ENCODE assay signal across 12 cellular contexts in genomic region chr4:106287353-106287969, GRCh38. TPM values are rescaled to one million over a fixed set of nuclear protein-coding genes. Genes with fewer than 3 reads are reported as not detected.
A peak's percentile ranks its signal among the peaks of the same experiment; 100 is the strongest.
DNase-seq lines count a peak whose midpoint lies in the region; ATAC-seq, FAIRE-seq and TF ChIP-seq lines count a peak whose summit lies in the region.
"Had no signal": no experiment of that assay in that cellular context is flagged by ENCODE, and none has a peak within 500 bp of the region (broad histone marks: within the 10 kb centered on the region; RNA-seq: fewer than 3 reads in every experiment).

No MANE protein-coding gene starts in this region.

- no peak overlapping the region for H3K27ac Mint-ChIP-seq in activated naive CD8-positive, alpha-beta T cell treated with anti-CD3 and anti-CD28 coated beads for 36 hours
- H3K27ac Mint-ChIP-seq: activated naive CD4-positive, alpha-beta T cell treated with anti-CD3 and anti-CD28 coated beads, Interleukin-2, amount 50 U/mL, for 24 hours had no signal

- no peak overlapping the region for H3K27ac ChIP-seq in AG04450 (ENCODE audit: low read depth, low read length)

- no peak for TF ChIP-seq CTCF in AG04450 (IDR thresholded peaks at IDR 0.05; ENCODE audit: low read depth, low read length)

- no peaks in the 10 kb centered on the region for H3K9me3 Mint-ChIP-seq in activated naive CD8-positive, alpha-beta T cell treated with anti-CD3 and anti-CD28 coated beads for 36 hours
- H3K9me3 Mint-ChIP-seq: activated naive CD4-positive, alpha-beta T cell treated with anti-CD3 and anti-CD28 coated beads, Interleukin-2, amount 50 U/mL, for 24 hours; IgD-negative memory B cell had no signal

- no peak overlapping the region for H3K4me3 Mint-ChIP-seq in activated naive CD8-positive, alpha-beta T cell treated with anti-CD3 and anti-CD28 coated beads for 36 hours
- H3K4me3 Mint-ChIP-seq: activated naive CD4-positive, alpha-beta T cell treated with anti-CD3 and anti-CD28 coated beads, Interleukin-2, amount 50 U/mL, for 24 hours; IgD-negative memory B cell had no signal

- no peak for ATAC-seq in HG03025 (IDR thresholded peaks at IDR 0.05; ENCODE audit: low FRiP score, unreplicated experiment)

- H3K27me3 ChIP-seq in AG04450 (ENCODE audit: control insufficient read depth, insufficient read depth, low read length) (no peaks in the 10 kb centered on the region), adipocyte (replicated peaks; ENCODE audit: control insufficient read depth, insufficient read depth, low read length) (no peaks in the 10 kb centered on the region)

- POLR2A ChIA-PET in AG04450 (lab: Yijun Ruan, JAX): no interaction called here

- H3K4me1 Mint-ChIP-seq in activated naive CD8-positive, alpha-beta T cell treated with anti-CD3 and anti-CD28 coated beads for 36 hours: peaks cover 2% of the 10 kb centered on the region

- no peak for FAIRE-seq in GM12891 (lab: Jason Lieb, UNC)

- peaks cover 27% of the 10 kb centered on the region for H3K36me3 Mint-ChIP-seq in activated naive CD8-positive, alpha-beta T cell treated with anti-CD3 and anti-CD28 coated beads for 36 hours

- no peaks in the 10 kb centered on the region for H3K27me3 Mint-ChIP-seq in activated naive CD8-positive, alpha-beta T cell treated with anti-CD3 and anti-CD28 coated beads for 36 hours
- H3K27me3 Mint-ChIP-seq: activated naive CD4-positive, alpha-beta T cell treated with anti-CD3 and anti-CD28 coated beads, Interleukin-2, amount 50 U/mL, for 24 hours; IgD-negative memory B cell had no signal

- no peak overlapping the region for H3K9ac ChIP-seq in adipocyte (ENCODE audit: low read length)

- DNase-seq in AG04450 (ENCODE audit: low read depth, low spot score): peak; percentile 67
- peak; percentile 15 for DNase-seq in HPDE6-E6E7 (ENCODE audit: extremely low spot score)
- peak; percentile 79 for DNase-seq in adipocyte (ENCODE audit: low read depth)
- peak; percentile 98 for DNase-seq in kidney tubule cell (ENCODE audit: low spot score)
- DNase-seq in activated naive CD8-positive, alpha-beta T cell treated with anti-CD3 and anti-CD28 coated beads for 36 hours: no peak
- no peak for DNase-seq in GOT3 (lab: John Stamatoyannopoulos, UW)
- DNase-seq in GM12891 (ENCODE audit: insufficient read length, low spot score): no peak
- DNase-seq: DMS79 treated with DMSO at 0.1 percent for 48 hours; stimulated activated CD4-positive, alpha-beta T cell treated with anti-CD3 and anti-CD28 coated beads, Interleukin-2, amount 100 ng/mL, for 48 hours had no signal

- no peak overlapping the region for H3K4me3 ChIP-seq in AG04450 (ENCODE audit: low read depth, low read length)
- no peak overlapping the region for H3K4me3 ChIP-seq in adipocyte (ENCODE audit: low read length)

- peaks cover 16% of the 10 kb centered on the region for H3K36me3 ChIP-seq in adipocyte (ENCODE audit: control insufficient read depth, insufficient read depth, low read length, severe bottlenecking)

- CTCF ChIA-PET in AG04450 (lab: Charles Lee): interaction anchor here (0.6 to 1.8 kb wide), 2 partner anchors 21 to 42 kb away, joined by 4 to 6 read pairs; no protein-coding TSS in a partner anchor

- peaks cover 10% of the 10 kb centered on the region for H3K4me1 ChIP-seq in adipocyte (ENCODE audit: control insufficient read depth, insufficient read depth, low read length)

- no peak for TF ChIP-seq POLR2A in GM12891 (IDR thresholded peaks at IDR 0.05; ENCODE audit: low read depth, low read length)

- H3K9me3 ChIP-seq in AG04450 (ENCODE audit: control insufficient read depth, insufficient read depth, low read length): no peaks in the 10 kb centered on the region
- no peaks in the 10 kb centered on the region for H3K9me3 ChIP-seq in adipocyte (ENCODE audit: control insufficient read depth, low read length)

TF ChIP-seq in GM12891, 5 proteins besides CTCF, POLR2A, EP300 and RAD21:
- TF ChIP-seq POLR2AphosphoS5 (IDR thresholded peaks at IDR 0.05; ENCODE audit: low read depth, low read length) (no peak), PAX5 (IDR thresholded peaks at IDR 0.05; ENCODE audit: insufficient read depth, low read length, severe bottlenecking) (no peak), TAF1 (IDR thresholded peaks at IDR 0.05; ENCODE audit: low read depth, low read length) (no peak), SPI1 (IDR thresholded peaks at IDR 0.05; ENCODE audit: low read depth, low read length) (no peak), POU2F2 (IDR thresholded peaks at IDR 0.05; ENCODE audit: low read depth, low read length) (no peak)

RNA-seq across cellular contexts. Expression of gene TBCK, which starts 28.5 kb away (rescaled TPM):
- polyA plus RNA-seq in AG04450 (2011; rRNA removed): 34.4 and 48.4 TPM in 2 replicates
- polyA minus RNA-seq in AG04450 (2011; rRNA and poly(A)+ RNA removed): 36.5 and 58.8 TPM in 2 replicates
- 10 to 100 TPM; 21.2 to 21.5 TPM for total RNA-seq in activated naive CD8-positive, alpha-beta T cell treated with anti-CD3 and anti-CD28 coated beads for 36 hours
- 10.0 TPM for polyA plus RNA-seq in GM12891 (2012; ENCODE audit: low read depth, missing spikeins)

RNA-seq across cellular contexts. Expression of gene AIMP1, which starts 28.9 kb away (rescaled TPM):
- 35.3 and 52.9 TPM in 2 replicates for polyA plus RNA-seq in AG04450 (2011; rRNA removed)
- 3.1 and 7.2 TPM in 2 replicates for polyA minus RNA-seq in AG04450 (2011; rRNA and poly(A)+ RNA removed)
- total RNA-seq in activated naive CD8-positive, alpha-beta T cell treated with anti-CD3 and anti-CD28 coated beads for 36 hours: 10 to 100 TPM; 77.5 to 84.4 TPM
- polyA plus RNA-seq in GM12891 (2012; ENCODE audit: low read depth, missing spikeins): 46.3 TPM

Comparison
In these comparisons a context has a peak if more than half of its experiments do, and no peak if none do; other contexts are left out.
1. DNase-seq: peak in AG04450 (single experiment), HPDE6-E6E7 (single experiment), adipocyte (single experiment) and kidney tubule cell (single experiment); none in activated naive CD8-positive, alpha-beta T cell treated with anti-CD3 and anti-CD28 coated beads for 36 hours (single experiment), GOT3 (single experiment) and GM12891 (single experiment).